In the genomic region with DNA sequence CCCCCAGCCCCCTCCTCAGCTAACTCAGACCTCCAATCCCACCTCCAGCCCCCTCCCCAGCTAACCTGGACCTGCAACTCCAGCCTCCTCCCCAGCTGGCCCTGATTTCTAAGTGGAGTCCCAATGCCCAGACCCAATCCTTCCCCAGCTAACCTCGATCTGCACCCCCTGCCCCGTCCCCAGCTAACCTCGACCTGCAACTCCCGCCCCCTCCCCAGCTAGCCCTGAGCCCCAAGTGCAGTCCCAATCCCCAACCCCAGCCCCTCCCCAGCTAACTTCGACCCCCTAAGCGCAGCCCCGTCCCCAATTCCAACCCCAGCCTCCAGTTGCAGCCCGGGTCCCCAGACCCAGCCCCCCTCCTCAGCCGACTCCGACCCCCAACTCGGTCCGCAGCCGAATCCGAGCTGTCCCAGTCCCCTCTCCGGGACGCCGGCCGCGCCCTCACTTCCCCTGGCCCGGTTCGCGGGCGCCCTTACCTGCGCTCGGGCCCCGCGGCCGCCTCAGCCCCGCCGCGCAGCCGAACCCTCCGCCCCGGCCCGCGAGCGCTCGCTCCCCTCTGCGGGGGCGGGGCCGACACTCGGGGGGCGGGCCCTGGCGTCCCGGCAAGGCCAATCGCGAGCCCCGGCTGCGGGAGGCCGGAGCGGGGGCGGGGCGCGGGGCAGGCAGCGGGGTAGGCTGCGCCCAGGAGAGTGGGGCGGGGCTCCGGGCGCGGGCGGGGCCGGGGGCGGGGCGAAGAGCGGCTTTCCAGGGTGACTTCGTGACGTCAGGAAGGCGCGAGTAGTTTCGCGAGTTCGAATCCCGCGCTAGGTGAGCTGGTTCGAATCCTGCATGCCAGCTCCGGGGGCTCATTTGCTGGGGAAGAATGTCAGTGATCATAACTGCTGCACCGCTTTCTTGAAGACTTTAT, we compare ENCODE assay signal across 1 cellular context.
TF ChIP-seq lines count a peak whose summit lies in the region.

A gene (minus strand): TSS at position 525 of the 907 bp plus-strand sequence. CDS start 182,006 bp downstream, outside the sequence.

TF ChIP-seq in HEK293, 187 proteins besides CTCF, POLR2A, EP300 and RAD21 (continued from another document and continues in another):
- TF ChIP-seq, protein P1, sequence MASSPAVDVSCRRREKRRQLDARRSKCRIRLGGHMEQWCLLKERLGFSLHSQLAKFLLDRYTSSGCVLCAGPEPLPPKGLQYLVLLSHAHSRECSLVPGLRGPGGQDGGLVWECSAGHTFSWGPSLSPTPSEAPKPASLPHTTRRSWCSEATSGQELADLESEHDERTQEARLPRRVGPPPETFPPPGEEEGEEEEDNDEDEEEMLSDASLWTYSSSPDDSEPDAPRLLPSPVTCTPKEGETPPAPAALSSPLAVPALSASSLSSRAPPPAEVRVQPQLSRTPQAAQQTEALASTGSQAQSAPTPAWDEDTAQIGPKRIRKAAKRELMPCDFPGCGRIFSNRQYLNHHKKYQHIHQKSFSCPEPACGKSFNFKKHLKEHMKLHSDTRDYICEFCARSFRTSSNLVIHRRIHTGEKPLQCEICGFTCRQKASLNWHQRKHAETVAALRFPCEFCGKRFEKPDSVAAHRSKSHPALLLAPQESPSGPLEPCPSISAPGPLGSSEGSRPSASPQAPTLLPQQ (tag by site-specific recombination; IDR thresholded peaks at IDR 0.05), result 0 out of 2 replicates have a peak, but pooled peaks have one; percentile 29
- TF ChIP-seq MEIS1 (CRISPR knock-in tag; IDR thresholded peaks at IDR 0.05; ENCODE audit: borderline replicate concordance) (no peak), ZFHX2 (tag by site-specific recombination; conservative IDR thresholded peaks at IDR 0.05) (no peak), KLF1 (tag by site-specific recombination; IDR thresholded peaks at IDR 0.05) (no peak), ZNF623 (tag by site-specific recombination; IDR thresholded peaks at IDR 0.05) (no peak), GLIS2 (tag by site-specific recombination; IDR thresholded peaks at IDR 0.05) (no peak), ZNF629 (tag by site-specific recombination; IDR thresholded peaks at IDR 0.05) (peak; percentile 99), ZBTB17 (tag by site-specific recombination; IDR thresholded peaks at IDR 0.05) (no peak), ZNF747 (tag by site-specific recombination; IDR thresholded peaks at IDR 0.05) (no peak), ZNF571 (tag by site-specific recombination; IDR thresholded peaks at IDR 0.05) (no peak), ZNF354C (tag by site-specific recombination; IDR thresholded peaks at IDR 0.05; ENCODE audit: borderline replicate concordance, low read depth) (no peak), ZNF10 (tag by site-specific recombination; IDR thresholded peaks at IDR 0.05) (no peak), ZNF121 (tag by site-specific recombination; IDR thresholded peaks at IDR 0.05) (no peak), KLF9 (tag by site-specific recombination; IDR thresholded peaks at IDR 0.05; ENCODE audit: low read depth) (peak; percentile 35; the same call in 1 of the 2 replicates), ZNF548 (tag by site-specific recombination; IDR thresholded peaks at IDR 0.05) (no peak), HOXD13 (CRISPR knock-in tag; IDR thresholded peaks at IDR 0.05; ENCODE audit: borderline replicate concordance) (no peak), SP7 (tag by site-specific recombination; IDR thresholded peaks at IDR 0.05) (peak; percentile 51), KLF16 (tag by site-specific recombination; IDR thresholded peaks at IDR 0.05) (peak; percentile 19; the same call in 1 of the 2 replicates), ZNF777 (tag by site-specific recombination; IDR thresholded peaks at IDR 0.05; ENCODE audit: borderline replicate concordance) (no peak), ZNF670 (tag by site-specific recombination; IDR thresholded peaks at IDR 0.05; ENCODE audit: low read depth) (no peak), ZXDB (tag by site-specific recombination; IDR thresholded peaks at IDR 0.05) (0 out of 2 replicates have a peak, but pooled peaks have one; percentile 27), ZNF473 (tag by site-specific recombination; IDR thresholded peaks at IDR 0.05) (no peak), ZNF394 (tag by site-specific recombination; IDR thresholded peaks at IDR 0.05; ENCODE audit: borderline replicate concordance) (peak; percentile 19; the same call in 1 of the 2 replicates), ZNF184 (tag by site-specific recombination; IDR thresholded peaks at IDR 0.05) (no peak), ZNF175 (tag by site-specific recombination; IDR thresholded peaks at IDR 0.05) (no peak), ZNF560 (tag by site-specific recombination; IDR thresholded peaks at IDR 0.05; ENCODE audit: borderline replicate concordance) (no peak), GLIS1 (tag by site-specific recombination; IDR thresholded peaks at IDR 0.05) (no peak; the same call in 1 of the 2 replicates), ZNF843 (tag by site-specific recombination; IDR thresholded peaks at IDR 0.05) (no peak), ZNF837 (tag by site-specific recombination; IDR thresholded peaks at IDR 0.05) (no peak), ZIC2 (tag by site-specific recombination; IDR thresholded peaks at IDR 0.05) (no peak), MYNN (tag by site-specific recombination; IDR thresholded peaks at IDR 0.05; ENCODE audit: borderline replicate concordance) (no peak), ZNF391 (tag by site-specific recombination; IDR thresholded peaks at IDR 0.05; ENCODE audit: borderline replicate concordance, low read depth) (0 out of 2 replicates have a peak, but pooled peaks have one; percentile 36), ZBTB8A (tag by site-specific recombination; IDR thresholded peaks at IDR 0.05) (peak; percentile 67), ZNF24 (tag by site-specific recombination; IDR thresholded peaks at IDR 0.05) (0 out of 2 replicates have a peak, but pooled peaks have one; percentile 30)
- TF ChIP-seq, protein P2, sequence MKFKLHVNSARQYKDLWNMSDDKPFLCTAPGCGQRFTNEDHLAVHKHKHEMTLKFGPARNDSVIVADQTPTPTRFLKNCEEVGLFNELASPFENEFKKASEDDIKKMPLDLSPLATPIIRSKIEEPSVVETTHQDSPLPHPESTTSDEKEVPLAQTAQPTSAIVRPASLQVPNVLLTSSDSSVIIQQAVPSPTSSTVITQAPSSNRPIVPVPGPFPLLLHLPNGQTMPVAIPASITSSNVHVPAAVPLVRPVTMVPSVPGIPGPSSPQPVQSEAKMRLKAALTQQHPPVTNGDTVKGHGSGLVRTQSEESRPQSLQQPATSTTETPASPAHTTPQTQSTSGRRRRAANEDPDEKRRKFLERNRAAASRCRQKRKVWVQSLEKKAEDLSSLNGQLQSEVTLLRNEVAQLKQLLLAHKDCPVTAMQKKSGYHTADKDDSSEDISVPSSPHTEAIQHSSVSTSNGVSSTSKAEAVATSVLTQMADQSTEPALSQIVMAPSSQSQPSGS (tag by site-specific recombination; IDR thresholded peaks at IDR 0.05; ENCODE audit: low read depth), result peak; percentile 43; the same call in 1 of the 2 replicates
- TF ChIP-seq, protein P3, sequence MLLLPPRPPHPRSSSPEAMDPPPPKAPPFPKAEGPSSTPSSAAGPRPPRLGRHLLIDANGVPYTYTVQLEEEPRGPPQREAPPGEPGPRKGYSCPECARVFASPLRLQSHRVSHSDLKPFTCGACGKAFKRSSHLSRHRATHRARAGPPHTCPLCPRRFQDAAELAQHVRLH (tag by site-specific recombination; IDR thresholded peaks at IDR 0.05), result peak; percentile 98
- TF ChIP-seq, protein P4, sequence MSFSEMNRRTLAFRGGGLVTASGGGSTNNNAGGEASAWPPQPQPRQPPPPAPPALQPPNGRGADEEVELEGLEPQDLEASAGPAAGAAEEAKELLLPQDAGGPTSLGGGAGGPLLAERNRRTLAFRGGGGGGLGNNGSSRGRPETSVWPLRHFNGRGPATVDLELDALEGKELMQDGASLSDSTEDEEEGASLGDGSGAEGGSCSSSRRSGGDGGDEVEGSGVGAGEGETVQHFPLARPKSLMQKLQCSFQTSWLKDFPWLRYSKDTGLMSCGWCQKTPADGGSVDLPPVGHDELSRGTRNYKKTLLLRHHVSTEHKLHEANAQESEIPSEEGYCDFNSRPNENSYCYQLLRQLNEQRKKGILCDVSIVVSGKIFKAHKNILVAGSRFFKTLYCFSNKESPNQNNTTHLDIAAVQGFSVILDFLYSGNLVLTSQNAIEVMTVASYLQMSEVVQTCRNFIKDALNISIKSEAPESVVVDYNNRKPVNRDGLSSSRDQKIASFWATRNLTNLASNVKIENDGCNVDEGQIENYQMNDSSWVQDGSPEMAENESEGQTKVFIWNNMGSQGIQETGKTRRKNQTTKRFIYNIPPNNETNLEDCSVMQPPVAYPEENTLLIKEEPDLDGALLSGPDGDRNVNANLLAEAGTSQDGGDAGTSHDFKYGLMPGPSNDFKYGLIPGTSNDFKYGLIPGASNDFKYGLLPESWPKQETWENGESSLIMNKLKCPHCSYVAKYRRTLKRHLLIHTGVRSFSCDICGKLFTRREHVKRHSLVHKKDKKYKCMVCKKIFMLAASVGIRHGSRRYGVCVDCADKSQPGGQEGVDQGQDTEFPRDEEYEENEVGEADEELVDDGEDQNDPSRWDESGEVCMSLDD (tag by site-specific recombination; IDR thresholded peaks at IDR 0.05), result peak; percentile 95
- TF ChIP-seq, protein P5, sequence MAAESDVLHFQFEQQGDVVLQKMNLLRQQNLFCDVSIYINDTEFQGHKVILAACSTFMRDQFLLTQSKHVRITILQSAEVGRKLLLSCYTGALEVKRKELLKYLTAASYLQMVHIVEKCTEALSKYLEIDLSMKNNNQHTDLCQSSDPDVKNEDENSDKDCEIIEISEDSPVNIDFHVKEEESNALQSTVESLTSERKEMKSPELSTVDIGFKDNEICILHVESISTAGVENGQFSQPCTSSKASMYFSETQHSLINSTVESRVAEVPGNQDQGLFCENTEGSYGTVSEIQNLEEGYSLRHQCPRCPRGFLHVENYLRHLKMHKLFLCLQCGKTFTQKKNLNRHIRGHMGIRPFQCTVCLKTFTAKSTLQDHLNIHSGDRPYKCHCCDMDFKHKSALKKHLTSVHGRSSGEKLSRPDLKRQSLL (tag by site-specific recombination; IDR thresholded peaks at IDR 0.05), result no peak
- TF ChIP-seq, protein P6, sequence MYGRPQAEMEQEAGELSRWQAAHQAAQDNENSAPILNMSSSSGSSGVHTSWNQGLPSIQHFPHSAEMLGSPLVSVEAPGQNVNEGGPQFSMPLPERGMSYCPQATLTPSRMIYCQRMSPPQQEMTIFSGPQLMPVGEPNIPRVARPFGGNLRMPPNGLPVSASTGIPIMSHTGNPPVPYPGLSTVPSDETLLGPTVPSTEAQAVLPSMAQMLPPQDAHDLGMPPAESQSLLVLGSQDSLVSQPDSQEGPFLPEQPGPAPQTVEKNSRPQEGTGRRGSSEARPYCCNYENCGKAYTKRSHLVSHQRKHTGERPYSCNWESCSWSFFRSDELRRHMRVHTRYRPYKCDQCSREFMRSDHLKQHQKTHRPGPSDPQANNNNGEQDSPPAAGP (tag by site-specific recombination; IDR thresholded peaks at IDR 0.05), result peak; percentile 48; the same call in 1 of the 2 replicates
- TF ChIP-seq, protein P7, sequence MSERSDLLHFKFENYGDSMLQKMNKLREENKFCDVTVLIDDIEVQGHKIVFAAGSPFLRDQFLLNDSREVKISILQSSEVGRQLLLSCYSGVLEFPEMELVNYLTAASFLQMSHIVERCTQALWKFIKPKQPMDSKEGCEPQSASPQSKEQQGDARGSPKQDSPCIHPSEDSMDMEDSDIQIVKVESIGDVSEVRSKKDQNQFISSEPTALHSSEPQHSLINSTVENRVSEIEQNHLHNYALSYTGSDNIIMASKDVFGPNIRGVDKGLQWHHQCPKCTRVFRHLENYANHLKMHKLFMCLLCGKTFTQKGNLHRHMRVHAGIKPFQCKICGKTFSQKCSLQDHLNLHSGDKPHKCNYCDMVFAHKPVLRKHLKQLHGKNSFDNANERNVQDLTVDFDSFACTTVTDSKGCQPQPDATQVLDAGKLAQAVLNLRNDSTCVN (tag by site-specific recombination; optimal IDR thresholded peaks at IDR 0.05), result peak; percentile 17
- TF ChIP-seq, protein P8, sequence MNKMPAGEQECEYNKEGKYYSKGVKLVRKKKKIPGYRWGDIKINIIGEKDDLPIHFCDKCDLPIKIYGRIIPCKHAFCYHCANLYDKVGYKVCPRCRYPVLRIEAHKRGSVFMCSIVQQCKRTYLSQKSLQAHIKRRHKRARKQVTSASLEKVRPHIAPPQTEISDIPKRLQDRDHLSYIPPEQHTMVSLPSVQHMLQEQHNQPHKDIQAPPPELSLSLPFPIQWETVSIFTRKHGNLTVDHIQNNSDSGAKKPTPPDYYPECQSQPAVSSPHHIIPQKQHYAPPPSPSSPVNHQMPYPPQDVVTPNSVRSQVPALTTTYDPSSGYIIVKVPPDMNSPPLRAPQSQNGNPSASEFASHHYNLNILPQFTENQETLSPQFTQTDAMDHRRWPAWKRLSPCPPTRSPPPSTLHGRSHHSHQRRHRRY (tag by site-specific recombination; IDR thresholded peaks at IDR 0.05), result no peak
- TF ChIP-seq, protein P9, sequence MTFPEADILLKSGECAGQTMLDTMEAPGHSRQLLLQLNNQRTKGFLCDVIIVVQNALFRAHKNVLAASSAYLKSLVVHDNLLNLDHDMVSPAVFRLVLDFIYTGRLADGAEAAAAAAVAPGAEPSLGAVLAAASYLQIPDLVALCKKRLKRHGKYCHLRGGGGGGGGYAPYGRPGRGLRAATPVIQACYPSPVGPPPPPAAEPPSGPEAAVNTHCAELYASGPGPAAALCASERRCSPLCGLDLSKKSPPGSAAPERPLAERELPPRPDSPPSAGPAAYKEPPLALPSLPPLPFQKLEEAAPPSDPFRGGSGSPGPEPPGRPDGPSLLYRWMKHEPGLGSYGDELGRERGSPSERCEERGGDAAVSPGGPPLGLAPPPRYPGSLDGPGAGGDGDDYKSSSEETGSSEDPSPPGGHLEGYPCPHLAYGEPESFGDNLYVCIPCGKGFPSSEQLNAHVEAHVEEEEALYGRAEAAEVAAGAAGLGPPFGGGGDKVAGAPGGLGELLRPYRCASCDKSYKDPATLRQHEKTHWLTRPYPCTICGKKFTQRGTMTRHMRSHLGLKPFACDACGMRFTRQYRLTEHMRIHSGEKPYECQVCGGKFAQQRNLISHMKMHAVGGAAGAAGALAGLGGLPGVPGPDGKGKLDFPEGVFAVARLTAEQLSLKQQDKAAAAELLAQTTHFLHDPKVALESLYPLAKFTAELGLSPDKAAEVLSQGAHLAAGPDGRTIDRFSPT (tag by site-specific recombination; IDR thresholded peaks at IDR 0.05), result no peak
- TF ChIP-seq, protein P10, sequence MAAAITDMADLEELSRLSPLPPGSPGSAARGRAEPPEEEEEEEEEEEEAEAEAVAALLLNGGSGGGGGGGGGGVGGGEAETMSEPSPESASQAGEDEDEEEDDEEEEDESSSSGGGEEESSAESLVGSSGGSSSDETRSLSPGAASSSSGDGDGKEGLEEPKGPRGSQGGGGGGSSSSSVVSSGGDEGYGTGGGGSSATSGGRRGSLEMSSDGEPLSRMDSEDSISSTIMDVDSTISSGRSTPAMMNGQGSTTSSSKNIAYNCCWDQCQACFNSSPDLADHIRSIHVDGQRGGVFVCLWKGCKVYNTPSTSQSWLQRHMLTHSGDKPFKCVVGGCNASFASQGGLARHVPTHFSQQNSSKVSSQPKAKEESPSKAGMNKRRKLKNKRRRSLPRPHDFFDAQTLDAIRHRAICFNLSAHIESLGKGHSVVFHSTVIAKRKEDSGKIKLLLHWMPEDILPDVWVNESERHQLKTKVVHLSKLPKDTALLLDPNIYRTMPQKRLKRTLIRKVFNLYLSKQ (tag by site-specific recombination; IDR thresholded peaks at IDR 0.05; ENCODE audit: borderline replicate concordance), result no peak
